Comparison of ENCODE assay signal across 23 cellular contexts in genomic region chr21:27045281-27045985, GRCh38.
DNase-seq lines count a peak whose midpoint lies in the region; ATAC-seq and TF ChIP-seq lines count a peak whose summit lies in the region.
"Had no signal": no experiment of that assay in that cellular context is flagged by ENCODE, and none has a peak within 500 bp of the region (broad histone marks: within the 10 kb centered on the region; RNA-seq: fewer than 3 reads in every experiment).

No MANE protein-coding gene starts in this region.

- H3K27ac Mint-ChIP-seq in nephron = peak overlapping the region; percentile 36 to 59 (median 43)
- H3K27ac Mint-ChIP-seq: B cell, CD14-positive monocyte had no signal

- peaks cover 3% of the 10 kb centered on the region for H3K9me3 Mint-ChIP-seq in nephron

- DNase-seq in left ventricle myocardium inferior = no peak
- DNase-seq in cardiac septum (ENCODE audit: low spot score) = no peak
- peak; percentile 70 for DNase-seq in fibroblast of mammary gland (ENCODE audit: low read depth)
- peak in 1 of 2 donors; percentile 27 for DNase-seq in uterus
- DNase-seq in activated CD4-positive, CD25-positive, alpha-beta regulatory T cell (lab: John Stamatoyannopoulos, UW) = no peak
- DNase-seq: EL, GF-D8, H7, KBM-7, MM.1S, NCI-H1048, NCI-H1417 treated with DMSO at 0.1 percent for 48 hours, NCI-H187, NCI-H226, NCI-H510A treated with DMSO at 0.1 percent for 48 hours, NCI-H748 treated with DMSO at 0.1 percent for 48 hours, SIG-M5 had no signal

- no peak for ATAC-seq in GM21529 (IDR thresholded peaks at IDR 0.05; ENCODE audit: unreplicated experiment)
- no peak for ATAC-seq in GM21786 (IDR thresholded peaks at IDR 0.05; ENCODE audit: unreplicated experiment)

- H3K27ac ChIP-seq in left ventricle myocardium inferior (replicated peaks) (peak overlapping the region; percentile 56), uterus (peak overlapping the region; percentile 71 to 75)
- H3K27ac ChIP-seq: RWPE1 had no signal

- no peak for TF ChIP-seq POLR2A in uterus (IDR thresholded peaks at IDR 0.05)

- H3K36me3 ChIP-seq in left ventricle myocardium inferior (no peaks in the 10 kb centered on the region), uterus (no peaks in the 10 kb centered on the region)

- H3K4me1 ChIP-seq in left ventricle myocardium inferior = no peaks in the 10 kb centered on the region
- H3K4me1 ChIP-seq in uterus = peaks cover 0 to 9% of the 10 kb centered on the region in 2 donors

- no peak overlapping the region for H3K4me3 Mint-ChIP-seq in nephron
- H3K4me3 Mint-ChIP-seq: B cell, CD14-positive monocyte had no signal

- no peaks in the 10 kb centered on the region for H3K36me3 Mint-ChIP-seq in nephron (ENCODE audit: low read depth)
- H3K36me3 Mint-ChIP-seq: CD14-positive monocyte had no signal

- peaks cover 4% of the 10 kb centered on the region for H3K9me3 ChIP-seq in left ventricle myocardium inferior (replicated peaks)
- H3K9me3 ChIP-seq in uterus = peaks cover 0 to 8% of the 10 kb centered on the region in 2 donors

- H3K4me3 ChIP-seq in left ventricle myocardium inferior = no peak overlapping the region
- H3K4me3 ChIP-seq in fibroblast of mammary gland (ENCODE audit: control insufficient read depth, low read depth, low read length) = no peak overlapping the region
- no peak overlapping the region for H3K4me3 ChIP-seq in uterus

- TF ChIP-seq CTCF in left ventricle myocardium inferior (IDR thresholded peaks at IDR 0.05; ENCODE audit: borderline replicate concordance) (no peak), fibroblast of mammary gland (conservative IDR thresholded peaks at IDR 0.05; ENCODE audit: control insufficient read depth, insufficient read depth, low read depth, low read length) (no peak), nephron (IDR thresholded peaks at IDR 0.05; ENCODE audit: unreplicated experiment in 3 of 3) (no peak), uterus (IDR thresholded peaks at IDR 0.05) (no peak)

- H3K27me3 Mint-ChIP-seq in nephron (ENCODE audit: low read depth) = peaks cover 4% of the 10 kb centered on the region
- H3K27me3 Mint-ChIP-seq: B cell had no signal

- H3K4me1 Mint-ChIP-seq in nephron = peaks cover 20% of the 10 kb centered on the region
- H3K4me1 Mint-ChIP-seq: B cell, CD14-positive monocyte had no signal

- intact Hi-C loops in left ventricle myocardium inferior (cut with micrococcal nuclease) (no loop called here), cardiac septum (cut with DNase I) (no loop called here), uterus (cut with DNase I; ENCODE audit: low total_unique reads) (no loop called here)

- H3K27me3 ChIP-seq in left ventricle myocardium inferior (ENCODE audit: low read depth) (no peaks in the 10 kb centered on the region), uterus (no peaks in the 10 kb centered on the region)
